In the genomic region with DNA sequence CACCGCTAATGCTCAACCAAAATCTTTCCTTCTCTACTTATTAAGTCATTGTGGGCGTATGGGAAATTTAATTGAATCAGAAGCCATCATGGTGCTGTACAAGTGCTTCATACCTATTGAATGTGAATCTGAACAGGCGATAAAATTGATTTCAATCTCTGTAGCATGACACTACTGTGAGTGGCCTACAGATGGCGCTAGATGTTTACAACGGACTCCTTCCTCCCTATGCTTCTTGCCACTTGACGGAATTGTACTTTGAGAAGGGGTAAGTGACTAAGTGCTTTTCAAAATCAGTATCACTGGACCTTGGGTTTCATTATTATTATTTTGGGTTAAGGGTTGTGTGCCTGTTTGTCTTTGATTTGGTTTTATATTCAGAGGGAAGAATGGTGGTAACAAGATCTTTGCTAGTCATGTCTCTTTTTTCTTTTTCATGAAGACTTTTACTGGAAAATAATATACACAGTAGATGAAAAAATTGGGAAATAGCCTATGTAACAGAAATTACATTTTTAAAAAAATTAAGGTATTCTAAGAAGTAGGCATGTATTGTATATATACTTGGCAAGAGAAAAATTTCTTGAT, we compare ENCODE assay signal across 8 cellular contexts. TPM values are rescaled to one million over a fixed set of nuclear protein-coding genes. Genes with fewer than 3 reads are reported as not detected.
DNase-seq lines count a peak whose midpoint lies in the region; ATAC-seq and TF ChIP-seq lines count a peak whose summit lies in the region.

No MANE protein-coding gene starts in this region.

- TF ChIP-seq POLR2A in Peyer's patch (IDR thresholded peaks at IDR 0.05) (no peak), thyroid gland (IDR thresholded peaks at IDR 0.05) (no peak)

- DNase-seq in CD8-positive, alpha-beta memory T cell: peak; percentile 45 to 69 (median 49)
- DNase-seq in Kasumi-1 (lab: John Stamatoyannopoulos, UW) (peak; percentile 88 to 94), Peyer's patch (peak in 2 of 3 donors; percentile 64 to 89), fibroblast of peridontal ligament (ENCODE audit: extremely low read depth) (peak; percentile 82), nucleus accumbens (lab: John Stamatoyannopoulos, UW) (peak in 30 of 56 donors; percentile 0 to 73 (median 23)), thyroid gland (peak; percentile 66 to 67)
- peak; percentile 56 for DNase-seq in activated T-cell treated with anti-CD3 and anti-CD28 coated beads, Interleukin-2, amount 50 U/mL, for 24 hours

- intact Hi-C loops in thyroid gland (cut with DNase I): no loop called here

- no peaks in the 10 kb centered on the region for H3K9me3 ChIP-seq in CD8-positive, alpha-beta memory T cell (ENCODE audit: low read length)
- H3K9me3 ChIP-seq in Peyer's patch (no peaks in the 10 kb centered on the region), thyroid gland (no peaks in the 10 kb centered on the region)

- WGBS in thyroid gland, 2 donors: 17 to 19% methylated on average over 6 of the region's 6 CpGs

- H3K9me3 Mint-ChIP-seq in CD8-positive, alpha-beta memory T cell: no peaks in the 10 kb centered on the region
- no peaks in the 10 kb centered on the region for H3K9me3 Mint-ChIP-seq in activated T-cell treated with anti-CD3 and anti-CD28 coated beads, Interleukin-2, amount 50 U/mL, for 24 hours

- CTCF ChIA-PET in CD8-positive, alpha-beta memory T cell (lab: Charles Lee): interaction anchor here (1.0 to 3.6 kb wide), 5 partner anchors 10 to 290 kb away, joined by 3 to 10 read pairs (median 6); no protein-coding TSS in a partner anchor

- peak; percentile 73 for ATAC-seq in GM21367 (IDR thresholded peaks at IDR 0.05; ENCODE audit: unreplicated experiment)

- H3K36me3 Mint-ChIP-seq in CD8-positive, alpha-beta memory T cell: no peaks in the 10 kb centered on the region
- H3K36me3 Mint-ChIP-seq in activated T-cell treated with anti-CD3 and anti-CD28 coated beads, Interleukin-2, amount 50 U/mL, for 24 hours (ENCODE audit: low read depth): no peaks in the 10 kb centered on the region

- peak; percentile 44 to 92 (median 87) for TF ChIP-seq CTCF in Peyer's patch (IDR thresholded peaks at IDR 0.05)
- peak; percentile 76 to 88 (median 84) for TF ChIP-seq CTCF in thyroid gland (IDR thresholded peaks at IDR 0.05)

- H3K27ac ChIP-seq in CD8-positive, alpha-beta memory T cell (ENCODE audit: low read depth, low read length): no peak overlapping the region
- no peak overlapping the region for H3K27ac ChIP-seq in Peyer's patch
- no peak overlapping the region for H3K27ac ChIP-seq in thyroid gland

- H3K4me1 ChIP-seq in CD8-positive, alpha-beta memory T cell (ENCODE audit: insufficient read depth, low read length): no peaks in the 10 kb centered on the region
- H3K4me1 ChIP-seq in Peyer's patch: no peaks in the 10 kb centered on the region
- no peaks in the 10 kb centered on the region for H3K4me1 ChIP-seq in thyroid gland

- no peak overlapping the region for H3K27ac Mint-ChIP-seq in CD8-positive, alpha-beta memory T cell
- no peak overlapping the region for H3K27ac Mint-ChIP-seq in activated T-cell treated with anti-CD3 and anti-CD28 coated beads, Interleukin-2, amount 50 U/mL, for 24 hours

- peaks cover 0 to 4% (median 0%) of the 10 kb centered on the region in 3 donors for H3K4me1 Mint-ChIP-seq in CD8-positive, alpha-beta memory T cell
- peaks cover 2% of the 10 kb centered on the region for H3K4me1 Mint-ChIP-seq in activated T-cell treated with anti-CD3 and anti-CD28 coated beads, Interleukin-2, amount 50 U/mL, for 24 hours (ENCODE audit: low read depth)

- H3K27me3 Mint-ChIP-seq in CD8-positive, alpha-beta memory T cell: peaks cover 2 to 12% of the 10 kb centered on the region in 2 donors
- H3K27me3 Mint-ChIP-seq in activated T-cell treated with anti-CD3 and anti-CD28 coated beads, Interleukin-2, amount 50 U/mL, for 24 hours: no peaks in the 10 kb centered on the region

- H3K4me3 ChIP-seq in CD8-positive, alpha-beta memory T cell (ENCODE audit: low read length): no peak overlapping the region
- no peak overlapping the region for H3K4me3 ChIP-seq in Peyer's patch
- no peak overlapping the region for H3K4me3 ChIP-seq in thyroid gland (replicated peaks in 1 of 3)

- H3K4me3 Mint-ChIP-seq in CD8-positive, alpha-beta memory T cell: no peak overlapping the region
- no peak overlapping the region for H3K4me3 Mint-ChIP-seq in activated T-cell treated with anti-CD3 and anti-CD28 coated beads, Interleukin-2, amount 50 U/mL, for 24 hours

- H3K36me3 ChIP-seq in CD8-positive, alpha-beta memory T cell (ENCODE audit: insufficient read depth, low read length): no peaks in the 10 kb centered on the region
- H3K36me3 ChIP-seq in Peyer's patch: no peaks in the 10 kb centered on the region
- no peaks in the 10 kb centered on the region for H3K36me3 ChIP-seq in thyroid gland

- POLR2A ChIA-PET in CD8-positive, alpha-beta memory T cell (lab: Charles Lee): no interaction called here

- no peaks in the 10 kb centered on the region for H3K27me3 ChIP-seq in CD8-positive, alpha-beta memory T cell (ENCODE audit: insufficient read depth, low read length, poor library complexity, severe bottlenecking)
- H3K27me3 ChIP-seq in Peyer's patch (no peaks in the 10 kb centered on the region), thyroid gland (no peaks in the 10 kb centered on the region)

RNA-seq across cellular contexts. Expression of gene ACP3, which starts 35.4 kb away (rescaled TPM):
- total RNA-seq in CD8-positive, alpha-beta memory T cell: not detected
- polyA plus RNA-seq in CD8-positive, alpha-beta memory T cell: not detected
- total RNA-seq in Peyer's patch (10 to 100 TPM in 2 of 4 donors, 1 to 10 TPM in 2; 1.0 to 41.3 (median 7.9) TPM), thyroid gland (1 to 10 TPM; 3.2 to 9.7 (median 8.0) TPM)

Comparison
In these comparisons a context has a peak if more than half of its experiments do, and no peak if none do; other contexts are left out.
1. DNase-seq: peak in every context shown above with its lines; median percentile 91 in Kasumi-1; 82 in fibroblast of peridontal ligament; 76 in Peyer's patch; 66 in thyroid gland; 56 in activated T-cell treated with anti-CD3 and anti-CD28 coated beads, Interleukin-2, amount 50 U/mL, for 24 hours; 49 in CD8-positive, alpha-beta memory T cell; 23 in nucleus accumbens.